Comparison of ENCODE assay signal across 8 cellular contexts in genomic region chr21:45288441-45288841, GRCh38. TPM values are rescaled to one million over a fixed set of nuclear protein-coding genes. Genes with fewer than 3 reads are reported as not detected.
A peak's percentile ranks its signal among the peaks of the same experiment; 100 is the strongest.
DNase-seq lines count a peak whose midpoint lies in the region; ATAC-seq and TF ChIP-seq lines count a peak whose summit lies in the region.

No MANE protein-coding gene starts in this region.

- CTCF ChIA-PET in CD8-positive, alpha-beta memory T cell (lab: Charles Lee) = interaction anchor here (1.0 to 1.9 kb wide), 3 partner anchors 136 to 151 kb away, joined by 5 to 8 read pairs (median 6); no protein-coding TSS in a partner anchor

- peaks cover 41% of the 10 kb centered on the region for H4K20me1 ChIP-seq in neural progenitor cell (ENCODE audit: low read depth)

- H3K4me2 ChIP-seq in neural progenitor cell = peak overlapping the region; percentile 82

- peaks cover 35% of the 10 kb centered on the region for H3K79me2 ChIP-seq in neural progenitor cell (ENCODE audit: low read depth)

- peaks cover 26% of the 10 kb centered on the region for H3K4me1 ChIP-seq in CD8-positive, alpha-beta memory T cell (ENCODE audit: insufficient read depth, low read length)
- H3K4me1 ChIP-seq in ectodermal cell (ENCODE audit: control insufficient read depth, insufficient read depth, low read length) (peaks cover 12% of the 10 kb centered on the region), neural progenitor cell (peaks cover 17% of the 10 kb centered on the region)

- H3K27ac ChIP-seq in CD8-positive, alpha-beta memory T cell (ENCODE audit: low read depth, low read length) = no peak overlapping the region
- H3K27ac ChIP-seq in ectodermal cell (ENCODE audit: insufficient read depth, low read depth, low read length, poor library complexity, severe bottlenecking) (no peak overlapping the region), neural progenitor cell (no peak overlapping the region)

- H3K27me3 Mint-ChIP-seq in CD8-positive, alpha-beta memory T cell = no peaks in the 10 kb centered on the region
- no peaks in the 10 kb centered on the region for H3K27me3 Mint-ChIP-seq in neural progenitor cell (ENCODE audit: insufficient read depth, low read depth)

- 22 to 24% methylated on average over 34 of the region's 34 CpGs for WGBS in ectodermal cell, 2 experiments

- peak overlapping the region; percentile 52 to 94 (median 75) for H3K4me3 Mint-ChIP-seq in CD8-positive, alpha-beta memory T cell
- H3K4me3 Mint-ChIP-seq in neural progenitor cell = peak overlapping the region; percentile 85

- H3F3A ChIP-seq in neural progenitor cell (ENCODE audit: low read depth) = peaks cover 22% of the 10 kb centered on the region

- peaks cover 21 to 50% (median 29%) of the 10 kb centered on the region in 3 donors for H3K4me1 Mint-ChIP-seq in CD8-positive, alpha-beta memory T cell
- H3K4me1 Mint-ChIP-seq in neural progenitor cell = peaks cover 38% of the 10 kb centered on the region

- H3K4me3 ChIP-seq in CD8-positive, alpha-beta memory T cell (ENCODE audit: low read length) = no peak overlapping the region
- H3K4me3 ChIP-seq in Jurkat, Clone E6-1 (ENCODE audit: low read length) = peak overlapping the region; percentile 63
- H3K4me3 ChIP-seq in ectodermal cell (ENCODE audit: insufficient read depth, low read depth, low read length) (peak overlapping the region; percentile 74), neural progenitor cell (peak overlapping the region; percentile 69)

- ATAC-seq in GM19467 (IDR thresholded peaks at IDR 0.05; ENCODE audit: unreplicated experiment) = no peak
- no peak for ATAC-seq in GM21367 (IDR thresholded peaks at IDR 0.05; ENCODE audit: unreplicated experiment)

- peaks cover 0 to 27% (median 9%) of the 10 kb centered on the region in 3 donors for H3K36me3 Mint-ChIP-seq in CD8-positive, alpha-beta memory T cell
- H3K36me3 Mint-ChIP-seq in neural progenitor cell = peaks cover 13% of the 10 kb centered on the region

- peak; percentile 11 for TF ChIP-seq CTCF in neural progenitor cell (IDR thresholded peaks at IDR 0.05)

- no peak overlapping the region for H2AFZ ChIP-seq in neural progenitor cell (replicated peaks)

- H3K27ac Mint-ChIP-seq in CD8-positive, alpha-beta memory T cell = peak overlapping the region in 4 of 8 donors; percentile 30 to 81 (median 72)
- no peak overlapping the region for H3K27ac Mint-ChIP-seq in neural progenitor cell

- POLR2A ChIA-PET in CD8-positive, alpha-beta memory T cell (lab: Charles Lee) = interaction anchor here (0.6 to 1.1 kb wide), 3 partner anchors 50 to 577 kb away, joined by 3 to 5 read pairs (median 3); no protein-coding TSS in a partner anchor

- H3K9me3 ChIP-seq in CD8-positive, alpha-beta memory T cell (ENCODE audit: low read length) = no peaks in the 10 kb centered on the region
- H3K9me3 ChIP-seq in ectodermal cell (ENCODE audit: control insufficient read depth, low read length) (no peaks in the 10 kb centered on the region), neural progenitor cell (ENCODE audit: low read depth) (no peaks in the 10 kb centered on the region)

- DNase-seq in CD8-positive, alpha-beta memory T cell = no peak
- no peak for DNase-seq in Jurkat, Clone E6-1 (ENCODE audit: low read depth, low spot score)
- peak; percentile 39 for DNase-seq in neural progenitor cell (ENCODE audit: low spot score)
- DNase-seq in NCI-H128 (lab: John Stamatoyannopoulos, UW; ENCODE audit: unreplicated experiment) = no peak
- no peak for DNase-seq in cerebellar cortex (ENCODE audit: low spot score)

- peaks cover 0 to 2% (median 0%) of the 10 kb centered on the region in 5 donors for H3K9me3 Mint-ChIP-seq in CD8-positive, alpha-beta memory T cell
- no peaks in the 10 kb centered on the region for H3K9me3 Mint-ChIP-seq in neural progenitor cell

- no peak overlapping the region for H3K9ac ChIP-seq in neural progenitor cell

- H3K27me3 ChIP-seq in CD8-positive, alpha-beta memory T cell (ENCODE audit: insufficient read depth, low read length, poor library complexity, severe bottlenecking) = no peaks in the 10 kb centered on the region
- no peaks in the 10 kb centered on the region for H3K27me3 ChIP-seq in ectodermal cell (ENCODE audit: control insufficient read depth, insufficient read depth, low read length, poor library complexity, severe bottlenecking)
- H3K27me3 ChIP-seq in neural progenitor cell = no peaks in the 10 kb centered on the region

- peaks cover 18% of the 10 kb centered on the region for H3K36me3 ChIP-seq in CD8-positive, alpha-beta memory T cell (ENCODE audit: insufficient read depth, low read length)
- peaks cover 20% of the 10 kb centered on the region for H3K36me3 ChIP-seq in ectodermal cell (ENCODE audit: control insufficient read depth, insufficient read depth, low read length)
- H3K36me3 ChIP-seq in neural progenitor cell = peaks cover 5% of the 10 kb centered on the region

RNA-seq across cellular contexts. Expression of gene POFUT2, which starts 0.7 kb away (rescaled TPM):
- total RNA-seq in CD8-positive, alpha-beta memory T cell = 10 to 100 TPM; 13.5 to 14.5 TPM
- polyA plus RNA-seq in CD8-positive, alpha-beta memory T cell = 4.9 TPM
- polyA plus RNA-seq in Jurkat, Clone E6-1 (2012; ENCODE audit: insufficient read depth, insufficient read length) = 19.6 TPM
- polyA plus RNA-seq in ectodermal cell (2013, experiment 1 of 4) = 57.9 TPM
- 67.1 TPM for polyA plus RNA-seq in ectodermal cell (2013, experiment 2 of 4)
- 44.1 TPM for polyA plus RNA-seq in ectodermal cell (2013, experiment 3 of 4)
- 58.8 TPM for polyA plus RNA-seq in ectodermal cell (2013, experiment 4 of 4)
- total RNA-seq in neural progenitor cell (ENCODE audit: low replicate concordance) = 28.5 and 42.7 TPM in 2 replicates
